In the genomic region with DNA sequence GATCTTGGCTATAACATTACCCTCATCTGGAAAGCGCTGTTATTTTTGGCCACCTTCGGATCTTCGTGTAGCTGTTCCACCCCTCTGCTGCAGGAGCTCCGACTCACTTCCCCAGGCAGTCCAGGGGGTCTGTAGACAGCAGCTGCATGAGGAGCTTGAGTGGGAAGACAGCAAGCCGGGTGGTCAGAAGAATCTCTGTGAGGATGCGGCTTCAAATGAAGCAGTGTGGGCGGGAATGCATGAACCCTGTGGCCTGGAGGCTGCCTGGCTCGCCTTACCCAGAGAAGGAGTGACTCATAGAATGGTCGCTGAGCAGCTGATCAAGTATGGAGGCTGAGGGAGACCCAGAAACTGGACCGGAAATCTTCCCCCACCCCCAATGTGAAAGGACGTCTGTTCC, we compare ENCODE assay signal across 15 cellular contexts. TPM values are rescaled to one million over a fixed set of nuclear protein-coding genes. Genes with fewer than 3 reads are reported as not detected.
DNase-seq lines count a peak whose midpoint lies in the region; ATAC-seq and TF ChIP-seq lines count a peak whose summit lies in the region.
"Had no signal": no experiment of that assay in that cellular context is flagged by ENCODE, and none has a peak within 500 bp of the region (broad histone marks: within the 10 kb centered on the region; RNA-seq: fewer than 3 reads in every experiment).

No MANE protein-coding gene starts in this region.

- H3K4me1 Mint-ChIP-seq in chondrocyte (ENCODE audit: low read depth) (peaks cover 19% of the 10 kb centered on the region), immature natural killer cell (no peaks in the 10 kb centered on the region), natural killer cell (no peaks in the 10 kb centered on the region)

- intact Hi-C loops in A673 (cut with micrococcal nuclease; ENCODE audit: unreplicated experiment) = no loop called here
- intact Hi-C loops in left lung (cut with DNase I) = no loop called here
- intact Hi-C loops in natural killer cell (cut with micrococcal nuclease) = no loop called here

- H3K27ac ChIP-seq in A673 (ENCODE audit: low read depth, low read length, poor library complexity, severe bottlenecking) = no peak overlapping the region
- H3K27ac ChIP-seq in left lung = no peak overlapping the region
- H3K27ac ChIP-seq: BLaER1, cardiac muscle cell, hepatocyte, transverse colon had no signal

- H3K27me3 ChIP-seq in A673 (replicated peaks; ENCODE audit: insufficient read depth, low read depth, low read length, poor library complexity) = no peaks in the 10 kb centered on the region
- H3K27me3 ChIP-seq in left lung = no peaks in the 10 kb centered on the region
- H3K27me3 ChIP-seq: BLaER1, cardiac muscle cell, hepatocyte, transverse colon had no signal

- DNase-seq in A673 (ENCODE audit: low spot score) (peak; percentile 31), LHCN-M2 (ENCODE audit: low read depth) (peak; percentile 99), chondrocyte (ENCODE audit: low spot score) (no peak), left lung (peak in 1 of 2 donors; percentile 46), immature natural killer cell (no peak), natural killer cell (no peak)
- DNase-seq: KG1, NCI-H69, transverse colon had no signal

- no TSS peak for BruUV-seq in A673 (replicated peaks; lab: Mats Ljungman, UMichigan)

- H3K9me3 ChIP-seq in A673 (ENCODE audit: low read depth, low read length, poor library complexity, severe bottlenecking) (no peaks in the 10 kb centered on the region), left lung (no peaks in the 10 kb centered on the region)
- H3K9me3 ChIP-seq: transverse colon had no signal

- H3K9me3 Mint-ChIP-seq in chondrocyte (ENCODE audit: low read depth) = no peaks in the 10 kb centered on the region
- H3K9me3 Mint-ChIP-seq in immature natural killer cell = peaks cover 0 to 4% (median 0%) of the 10 kb centered on the region in 6 donors
- peaks cover 0 to 2% of the 10 kb centered on the region in 2 donors for H3K9me3 Mint-ChIP-seq in natural killer cell

- peaks cover 26% of the 10 kb centered on the region for H3K36me3 Mint-ChIP-seq in chondrocyte (ENCODE audit: low read depth)
- H3K36me3 Mint-ChIP-seq in immature natural killer cell = no peaks in the 10 kb centered on the region
- no peaks in the 10 kb centered on the region for H3K36me3 Mint-ChIP-seq in natural killer cell

- H3K4me3 ChIP-seq in A673 (ENCODE audit: low read depth, low read length, poor library complexity, severe bottlenecking) (no peak overlapping the region), left lung (no peak overlapping the region)
- H3K4me3 ChIP-seq: BLaER1, cardiac muscle cell, hepatocyte, transverse colon had no signal

- no peaks in the 10 kb centered on the region for H3K36me3 ChIP-seq in A673 (ENCODE audit: insufficient read depth, low read length, poor library complexity, severe bottlenecking)
- H3K36me3 ChIP-seq in left lung = no peaks in the 10 kb centered on the region
- H3K36me3 ChIP-seq: BLaER1, cardiac muscle cell, transverse colon had no signal

- H3K27ac Mint-ChIP-seq in chondrocyte (ENCODE audit: unreplicated experiment) (peak overlapping the region; percentile 89), immature natural killer cell (no peak overlapping the region), natural killer cell (no peak overlapping the region)

- H3K4me1 ChIP-seq in A673 (ENCODE audit: insufficient read depth, low read length, poor library complexity, severe bottlenecking) (no peaks in the 10 kb centered on the region), left lung (no peaks in the 10 kb centered on the region)
- H3K4me1 ChIP-seq: BLaER1, transverse colon had no signal

- TF ChIP-seq CTCF in A673 (conservative IDR thresholded peaks at IDR 0.05; ENCODE audit: low read depth, low read length) (no peak), chondrocyte (IDR thresholded peaks at IDR 0.05) (no peak), left lung (IDR thresholded peaks at IDR 0.05) (no peak), natural killer cell (IDR thresholded peaks at IDR 0.05) (no peak)

- H3K27me3 Mint-ChIP-seq in chondrocyte (ENCODE audit: low read depth) (no peaks in the 10 kb centered on the region), immature natural killer cell (ENCODE audit: low read depth in 3 of 3) (peaks cover 0 to 5% (median 5%) of the 10 kb centered on the region in 3 donors), natural killer cell (ENCODE audit: low read depth in 2 of 2) (peaks cover 18 to 36% of the 10 kb centered on the region in 2 donors)

- CTCF ChIA-PET in A673 (lab: Charles Lee) = no interaction called here

- ATAC-seq in left lung (peak; percentile 41), GM18861 (IDR thresholded peaks at IDR 0.05; ENCODE audit: unreplicated experiment) (no peak), GM19463 (IDR thresholded peaks at IDR 0.05; ENCODE audit: unreplicated experiment) (no peak), natural killer cell (no peak)

- POLR2A ChIA-PET in A673 (lab: Charles Lee; ENCODE audit: low non-redundant PET) = no interaction called here

- H3K4me3 Mint-ChIP-seq in chondrocyte (ENCODE audit: unreplicated experiment) (peak overlapping the region; percentile 23), immature natural killer cell (no peak overlapping the region), natural killer cell (no peak overlapping the region)

RNA-seq across cellular contexts. Expression of gene NR2F2, which starts 45.2 kb away (rescaled TPM):
- total RNA-seq in A673 (2021) = 106 and 138 TPM in 2 replicates
- 8.5 and 11.6 TPM in 2 replicates for total RNA-seq in LHCN-M2 (2014; rRNA removed)
- polyA plus RNA-seq in LHCN-M2 (2012) = 34.8 TPM
- 151 to 169 TPM (median 167 TPM) in 3 replicates for total RNA-seq in chondrocyte
- total RNA-seq in left lung = 10 to 100 TPM; 53.4 to 76.0 TPM
- polyA plus RNA-seq in immature natural killer cell = not detected
- total RNA-seq in natural killer cell = not detected
- total RNA-seq: T-helper 1 cell treated with Interleukin-12 subunit alpha and Interleukin-12 subunit beta and Interleukin-4 antibody, amounts not matched to agents 30 ng/mL and 1 ng/mL, for 36 hours had no signal

Comparison
In these comparisons a context has a peak if more than half of its experiments do, and no peak if none do; other contexts are left out.
1. DNase-seq: peak in A673 (single experiment) and LHCN-M2 (single experiment); none in chondrocyte (single experiment), immature natural killer cell (0 of 3) and natural killer cell (single experiment).